In genomic region chr2:138234265-138234664, GRCh38 we compare ENCODE assay signal across 23 cellular contexts.
A peak's percentile ranks its signal among the peaks of the same experiment; 100 is the strongest.
DNase-seq lines count a peak whose midpoint lies in the region; ATAC-seq, FAIRE-seq and TF ChIP-seq lines count a peak whose summit lies in the region.
"Had no signal": no experiment of that assay in that cellular context is flagged by ENCODE, and none has a peak within 500 bp of the region (broad histone marks: within the 10 kb centered on the region; RNA-seq: fewer than 3 reads in every experiment).

No MANE protein-coding gene starts in this region.

- no peak overlapping the region for H2AFZ ChIP-seq in K562 (ENCODE audit: low read depth, low read length)

- POLR2A ChIA-PET in A549 (lab: Yijun Ruan, JAX) (no interaction called here), K562 (lab: Yijun Ruan, JAX) (no interaction called here), Caco-2 (lab: Charles Lee) (no interaction called here)

- no peaks in the 10 kb centered on the region for H4K20me1 ChIP-seq in K562 (replicated peaks; ENCODE audit: control insufficient read depth, insufficient read depth, low read length)
- H4K20me1 ChIP-seq: BLaER1 had no signal

- BruUV-seq in K562 (replicated peaks; lab: Mats Ljungman, UMichigan) (no TSS peak), Caco-2 (replicated peaks; lab: Mats Ljungman, UMichigan) (no TSS peak)

- H3K4me2 ChIP-seq in A549 (no peak overlapping the region), K562 (ENCODE audit: insufficient read depth, low read length) (no peak overlapping the region)
- H3K4me2 ChIP-seq: BLaER1 had no signal

- ATAC-seq in A549 (no peak), K562 (no peak)

- H3K9me3 ChIP-seq in A549 (no peaks in the 10 kb centered on the region), K562 (replicated peaks; ENCODE audit: control insufficient read depth, insufficient read depth, low read depth, low read length) (no peaks in the 10 kb centered on the region), Caco-2 (no peaks in the 10 kb centered on the region)
- H3K9me3 ChIP-seq: BE2C, BLaER1 had no signal

- H3K27me3 ChIP-seq in K562 (ENCODE audit: control insufficient read depth in 2 of 2, insufficient read depth in 2 of 2, low read length in 2 of 2) (no peaks in the 10 kb centered on the region), Caco-2 (replicated peaks; ENCODE audit: control insufficient read depth, insufficient read depth, low read length) (no peaks in the 10 kb centered on the region)
- H3K27me3 ChIP-seq: BE2C, BLaER1 had no signal

- CTCF ChIA-PET in A549 (lab: Yijun Ruan, JAX): no interaction called here
- CTCF ChIA-PET in K562 (lab: Yijun Ruan, JAX; ENCODE audit: low intra/inter-chr PET ratio): no interaction called here
- CTCF ChIA-PET in Caco-2 (lab: Charles Lee): no interaction called here

- H3K4me1 ChIP-seq in A549: peaks cover 3% of the 10 kb centered on the region; the same call in 1 of the 3 replicates
- H3K4me1 ChIP-seq in K562 (replicated peaks in 1 of 2; ENCODE audit: control insufficient read depth in 2 of 2, insufficient read depth in 2 of 2, low read length in 2 of 2): no peaks in the 10 kb centered on the region
- 0 out of 2 replicates have a peak, but pooled peaks cover 13% of the 10 kb centered on the region for H3K4me1 ChIP-seq in Caco-2
- H3K4me1 ChIP-seq: BE2C had no signal

- no peak overlapping the region for H3K27ac ChIP-seq in A549
- H3K27ac ChIP-seq in K562 (ENCODE audit: extremely low read depth, low read depth, low read length): no peak overlapping the region
- H3K27ac ChIP-seq: BLaER1 had no signal

- no peaks in the 10 kb centered on the region for H3K36me3 ChIP-seq in K562 (ENCODE audit: control insufficient read depth, insufficient read depth, low read length)
- H3K36me3 ChIP-seq in Caco-2 (ENCODE audit: control insufficient read depth, insufficient read depth, low read length): no peaks in the 10 kb centered on the region
- H3K36me3 ChIP-seq: BE2C, BLaER1 had no signal

- intact Hi-C loops in K562 (cut with micrococcal nuclease): no loop called here
- intact Hi-C loops in Caco-2 (cut with micrococcal nuclease; ENCODE audit: unreplicated experiment): no loop called here

- TF ChIP-seq EP300 in A549 (IDR thresholded peaks at IDR 0.05): no peak
- TF ChIP-seq EP300 in K562 (IDR thresholded peaks at IDR 0.05; ENCODE audit: low read length): no peak

- H3K9ac ChIP-seq in K562 (ENCODE audit: insufficient read depth in 1 of 2, low read depth in 2 of 2, low read length in 2 of 2): no peak overlapping the region
- H3K9ac ChIP-seq: BLaER1 had no signal

- in situ Hi-C loops in K562 (cut with MboI): no loop called here

- no peak overlapping the region for H3K4me3 Mint-ChIP-seq in Caco-2 (ENCODE audit: unreplicated experiment)
- H3K4me3 Mint-ChIP-seq: CD14-positive monocyte; CD4-positive, alpha-beta memory T cell; CD4-positive, CD25-positive, alpha-beta regulatory T cell; CD8-positive, alpha-beta memory T cell had no signal

- peaks cover 10% of the 10 kb centered on the region for H3K9me3 Mint-ChIP-seq in Caco-2 (ENCODE audit: unreplicated experiment)

- no peaks in the 10 kb centered on the region for H3K9me1 ChIP-seq in K562 (ENCODE audit: control insufficient read depth, insufficient read depth, low read length)

- FAIRE-seq in A549 (lab: Jason Lieb, UNC) (no peak), GM19239 (lab: Jason Lieb, UNC) (peak; percentile 45), K562 (lab: Jason Lieb, UNC) (no peak)
- FAIRE-seq: A204.1, D721Med, G401.6, GM12891 had no signal

- no peak for TF ChIP-seq CTCF in A549 (IDR thresholded peaks at IDR 0.05)
- TF ChIP-seq CTCF in K562 (IDR thresholded peaks at IDR 0.05 in 2 of 3, conservative IDR thresholded peaks at IDR 0.05 in 1 of 3; ENCODE audit: insufficient read depth in 2 of 3, low read depth in 1 of 3, low read length in 3 of 3): no peak
- TF ChIP-seq CTCF in Caco-2 (IDR thresholded peaks at IDR 0.05; ENCODE audit: insufficient read depth in 1 of 2, low read depth in 1 of 2, low read length in 1 of 2, severe bottlenecking in 1 of 2, unreplicated experiment in 1 of 2): no peak

- DNase-seq in A549 (ENCODE audit: low read depth in 1 of 2, low spot score in 1 of 2): no peak
- DNase-seq in GM19239 (ENCODE audit: insufficient read length, low spot score): no peak
- no peak for DNase-seq in K562 (ENCODE audit: extremely low read depth in 1 of 4, low spot score in 3 of 4)
- DNase-seq in T1000 (lab: John Stamatoyannopoulos, UW): no peak
- DNase-seq in Caco-2: no peak
- DNase-seq in amniotic stem cell (lab: John Stamatoyannopoulos, UW): no peak
- DNase-seq: 8988T; ACHN; BE2C; C1 segment of cervical spinal cord; Calu3; CD4-positive, alpha-beta memory T cell; CD4-positive, CD25-positive, alpha-beta regulatory T cell; CD8-positive, alpha-beta memory T cell; COR-L47; DMS79 treated with DMSO at 0.1 percent for 48 hours; GF-D8 had no signal

- no peaks in the 10 kb centered on the region for H3K27me3 Mint-ChIP-seq in Caco-2 (ENCODE audit: insufficient read depth, unreplicated experiment)
- H3K27me3 Mint-ChIP-seq: CD4-positive, alpha-beta memory T cell; CD4-positive, CD25-positive, alpha-beta regulatory T cell; CD8-positive, alpha-beta memory T cell had no signal

- TF ChIP-seq RAD21 in A549 (conservative IDR thresholded peaks at IDR 0.05 in 1 of 2, IDR thresholded peaks at IDR 0.05 in 1 of 2) (no peak), K562 (CRISPR knock-in tag; conservative IDR thresholded peaks at IDR 0.05 in 1 of 2, IDR thresholded peaks at IDR 0.05 in 1 of 2) (no peak)

- no peak overlapping the region for H3K27ac Mint-ChIP-seq in Caco-2 (ENCODE audit: unreplicated experiment)
- H3K27ac Mint-ChIP-seq: CD14-positive monocyte; CD4-positive, alpha-beta memory T cell; CD4-positive, CD25-positive, alpha-beta regulatory T cell; CD8-positive, alpha-beta memory T cell had no signal

- TF ChIP-seq POLR2A in A549 (IDR thresholded peaks at IDR 0.05; ENCODE audit: low read length) (no peak), K562 (conservative IDR thresholded peaks at IDR 0.05) (no peak)

- peaks cover 7% of the 10 kb centered on the region for H3K4me1 Mint-ChIP-seq in Caco-2 (ENCODE audit: low read depth, unreplicated experiment)
- H3K4me1 Mint-ChIP-seq: CD14-positive monocyte; CD4-positive, alpha-beta memory T cell; CD4-positive, CD25-positive, alpha-beta regulatory T cell; CD8-positive, alpha-beta memory T cell had no signal

- no peaks in the 10 kb centered on the region for H3K36me3 Mint-ChIP-seq in Caco-2 (ENCODE audit: insufficient read depth, unreplicated experiment)
- H3K36me3 Mint-ChIP-seq: CD14-positive monocyte; CD4-positive, alpha-beta memory T cell; CD4-positive, CD25-positive, alpha-beta regulatory T cell; CD8-positive, alpha-beta memory T cell had no signal

- 80% methylated on average over 2 of the region's 2 CpGs for WGBS in A549 (ENCODE audit: missing lambda C conversion rate)
- WGBS in K562 (ENCODE audit: insufficient coverage, low coverage, missing lambda C conversion rate): 6% methylated on average over 2 of the region's 2 CpGs

- H3K79me2 ChIP-seq in K562 (ENCODE audit: control insufficient read depth, insufficient read depth, low read length): no peaks in the 10 kb centered on the region

- no peak overlapping the region for H3K4me3 ChIP-seq in A549
- H3K4me3 ChIP-seq in K562: no peak overlapping the region
- H3K4me3 ChIP-seq in Caco-2 (ENCODE audit: low read depth, low read length): no peak overlapping the region
- H3K4me3 ChIP-seq: BLaER1 had no signal

TF ChIP-seq in A549, 52 proteins besides CTCF, POLR2A, EP300 and RAD21 (continues in another document):
- no peak for TF ChIP-seq HOXA7 (CRISPR knock-in tag; IDR thresholded peaks at IDR 0.05)
- TF ChIP-seq, protein P1, sequence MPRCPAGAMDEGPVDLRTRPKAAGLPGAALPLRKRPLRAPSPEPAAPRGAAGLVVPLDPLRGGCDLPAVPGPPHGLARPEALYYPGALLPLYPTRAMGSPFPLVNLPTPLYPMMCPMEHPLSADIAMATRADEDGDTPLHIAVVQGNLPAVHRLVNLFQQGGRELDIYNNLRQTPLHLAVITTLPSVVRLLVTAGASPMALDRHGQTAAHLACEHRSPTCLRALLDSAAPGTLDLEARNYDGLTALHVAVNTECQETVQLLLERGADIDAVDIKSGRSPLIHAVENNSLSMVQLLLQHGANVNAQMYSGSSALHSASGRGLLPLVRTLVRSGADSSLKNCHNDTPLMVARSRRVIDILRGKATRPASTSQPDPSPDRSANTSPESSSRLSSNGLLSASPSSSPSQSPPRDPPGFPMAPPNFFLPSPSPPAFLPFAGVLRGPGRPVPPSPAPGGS (IDR thresholded peaks at IDR 0.05): no peak
- TF ChIP-seq, protein P2, sequence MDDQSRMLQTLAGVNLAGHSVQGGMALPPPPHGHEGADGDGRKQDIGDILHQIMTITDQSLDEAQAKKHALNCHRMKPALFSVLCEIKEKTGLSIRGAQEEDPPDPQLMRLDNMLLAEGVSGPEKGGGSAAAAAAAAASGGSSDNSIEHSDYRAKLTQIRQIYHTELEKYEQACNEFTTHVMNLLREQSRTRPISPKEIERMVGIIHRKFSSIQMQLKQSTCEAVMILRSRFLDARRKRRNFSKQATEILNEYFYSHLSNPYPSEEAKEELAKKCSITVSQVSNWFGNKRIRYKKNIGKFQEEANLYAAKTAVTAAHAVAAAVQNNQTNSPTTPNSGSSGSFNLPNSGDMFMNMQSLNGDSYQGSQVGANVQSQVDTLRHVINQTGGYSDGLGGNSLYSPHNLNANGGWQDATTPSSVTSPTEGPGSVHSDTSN (IDR thresholded peaks at IDR 0.05): no peak
- peak; percentile 47 for TF ChIP-seq MAFK (IDR thresholded peaks at IDR 0.05; ENCODE audit: partially characterized antibody)

TF ChIP-seq in K562, 482 proteins besides CTCF, POLR2A, EP300 and RAD21:
- TF ChIP-seq MTA3 (IDR thresholded peaks at IDR 0.05; ENCODE audit: borderline replicate concordance) (no peak), TAL1 (IDR thresholded peaks at IDR 0.05) (no peak), ETV5 (CRISPR knock-in tag; IDR thresholded peaks at IDR 0.05; ENCODE audit: low read depth) (no peak), C11orf30 (IDR thresholded peaks at IDR 0.05; ENCODE audit: low read depth) (peak; percentile 32; the same call in 1 of the 2 replicates), ZSCAN29 (IDR thresholded peaks at IDR 0.05) (no peak), ZNF717 (CRISPR knock-in tag; IDR thresholded peaks at IDR 0.05) (no peak), GABPB1 (CRISPR knock-in tag; IDR thresholded peaks at IDR 0.05) (no peak), ZNF224 (CRISPR knock-in tag; IDR thresholded peaks at IDR 0.05) (no peak), NFE2 (IDR thresholded peaks at IDR 0.05; ENCODE audit: low read depth) (no peak), HLTF (IDR thresholded peaks at IDR 0.05) (no peak), SRSF3 (IDR thresholded peaks at IDR 0.05; ENCODE audit: insufficient read depth, low read length) (no peak), DACH1 (IDR thresholded peaks at IDR 0.05; ENCODE audit: partially characterized antibody) (no peak), ZNF316 (IDR thresholded peaks at IDR 0.05) (peak; percentile 67)

Comparison
In these comparisons a context has a peak if more than half of its experiments do, and no peak if none do; other contexts are left out.
1. Of the 35 proteins assayed by ChIP-seq in both K562 and A549: peak only in K562: none; only in A549: MAFK; in both: none; in neither: 34.